8 cellular contexts compared by ENCODE assay signal in the genomic region with DNA sequence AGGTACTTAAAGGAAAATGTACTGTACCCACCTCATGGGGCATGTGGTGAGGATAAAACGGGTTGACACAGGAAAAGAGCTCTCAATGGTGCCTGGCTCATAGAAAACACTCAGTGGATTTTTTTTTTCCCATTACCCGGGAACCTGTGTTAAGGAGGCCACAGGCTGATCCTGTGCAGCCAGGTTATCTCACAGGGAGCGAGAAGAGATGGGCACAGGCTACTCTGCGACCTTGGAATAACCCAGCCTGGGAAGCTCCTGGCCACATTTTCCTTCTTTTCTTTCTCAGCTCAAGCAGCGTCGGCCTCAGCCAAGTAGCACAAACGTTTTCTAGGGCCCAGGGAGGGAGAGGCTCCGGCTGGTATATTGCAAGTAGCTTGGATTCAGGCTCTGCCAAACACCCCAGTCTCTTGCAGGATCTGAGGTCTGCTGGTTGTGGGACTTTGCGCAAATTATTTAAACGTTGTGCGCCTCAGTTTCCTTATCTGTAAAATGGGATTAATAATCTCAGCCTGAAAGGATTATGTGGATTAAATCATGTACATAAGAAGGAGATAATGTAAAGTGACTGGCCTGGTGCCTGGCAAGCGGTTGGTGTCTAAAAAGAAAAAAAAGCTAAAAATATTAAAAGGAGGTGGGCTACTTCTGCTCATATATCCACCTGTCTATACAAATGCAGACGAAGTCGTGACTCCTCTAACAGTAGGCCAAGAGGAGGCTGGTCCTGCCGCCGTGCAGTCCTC. TPM values are rescaled to one million over a fixed set of nuclear protein-coding genes. Genes with fewer than 3 reads are reported as not detected.
DNase-seq lines count a peak whose midpoint lies in the region; ATAC-seq, FAIRE-seq and TF ChIP-seq lines count a peak whose summit lies in the region.

No MANE protein-coding gene starts in this region.

- H4K8ac ChIP-seq in IMR-90 (ENCODE audit: low read depth in 2 of 2, low read length in 2 of 2): peak overlapping the region; percentile 80 to 98

- peak overlapping the region; percentile 89 for H2BK5ac ChIP-seq in IMR-90 (ENCODE audit: low read depth, low read length, poor library complexity, severe bottlenecking)

- peak overlapping the region; percentile 82 for H2BK120ac ChIP-seq in IMR-90 (ENCODE audit: low read depth, low read length)

- peak overlapping the region; percentile 70 for H3K56ac ChIP-seq in IMR-90 (ENCODE audit: extremely low read depth, insufficient read depth, low read length)

- H4K20me1 ChIP-seq in IMR-90 (ENCODE audit: insufficient read depth, low read length) (peaks cover 20% of the 10 kb centered on the region), keratinocyte (ENCODE audit: control insufficient read depth, extremely low read depth, insufficient read depth, low read length) (no peaks in the 10 kb centered on the region)

- BruUV-seq in IMR-90 (replicated peaks; lab: Mats Ljungman, UMichigan): no TSS peak

- H2BK20ac ChIP-seq in IMR-90 (ENCODE audit: low read depth, low read length): peak overlapping the region; percentile 61; the same call in 1 of the 2 replicates

- H3K27me3 ChIP-seq in IMR-90 (ENCODE audit: control insufficient read depth, insufficient read depth, low read length) (no peaks in the 10 kb centered on the region; the same call in 1 of the 2 replicates), keratinocyte (ENCODE audit: control insufficient read depth, extremely low read depth, insufficient read depth, low read length) (no peaks in the 10 kb centered on the region)

- H3K9me1 ChIP-seq in IMR-90 (ENCODE audit: insufficient read depth, low read length) (peaks cover 14% of the 10 kb centered on the region), keratinocyte (ENCODE audit: control insufficient read depth, extremely low read depth, insufficient read depth, low read length) (peaks cover 5% of the 10 kb centered on the region)

- H3K36me3 ChIP-seq in IMR-90 (ENCODE audit: control insufficient read depth, insufficient read depth, low read length): no peaks in the 10 kb centered on the region
- peaks cover 0 to 4% of the 10 kb centered on the region in 2 experiments for H3K36me3 ChIP-seq in keratinocyte (ENCODE audit: control insufficient read depth in 2 of 2, extremely low read depth in 1 of 2, insufficient read depth in 2 of 2, low read length in 2 of 2)

- FAIRE-seq in keratinocyte (lab: Jason Lieb, UNC): no peak

- intact Hi-C loops in IMR-90 (cut with micrococcal nuclease) (loop anchor here (5.0 kb wide), 2 partner anchors 153 to 223 kb away; a partner anchor contains a TSS), head of caudate nucleus (cut with DNase I) (loop anchor here (5.0 kb wide), 1 partner anchor 153 kb away; a partner anchor contains a TSS)

- peak overlapping the region; percentile 81; the same call in 1 of the 2 replicates for H3K14ac ChIP-seq in IMR-90 (replicated peaks; ENCODE audit: low read depth, low read length)

- peak overlapping the region; percentile 89 for H3K4ac ChIP-seq in IMR-90 (ENCODE audit: low read depth, low read length)

- H4K5ac ChIP-seq in IMR-90 (ENCODE audit: low read depth, low read length): peak overlapping the region; percentile 92

- peaks cover 47% of the 10 kb centered on the region for H3K79me2 ChIP-seq in keratinocyte (ENCODE audit: control insufficient read depth, insufficient read depth, low read length)

- DNase-seq in AG10803 (ENCODE audit: low read depth): no peak
- no peak for DNase-seq in IMR-90
- no peak for DNase-seq in keratinocyte (ENCODE audit: low read depth, low spot score)
- DNase-seq in substantia nigra (lab: John Stamatoyannopoulos, UW): peak in 8 of 49 donors; percentile 17 to 38 (median 28)
- DNase-seq in NCI-H1105 (lab: John Stamatoyannopoulos, UW): no peak
- DNase-seq in head of caudate nucleus: no peak
- DNase-seq in NCI-H2107 treated with DMSO at 0.1 percent for 48 hours (lab: John Stamatoyannopoulos, UW; ENCODE audit: unreplicated experiment): no peak

- H3K18ac ChIP-seq in IMR-90 (ENCODE audit: low read depth, low read length): peak overlapping the region; percentile 33

- H3K4me2 ChIP-seq in IMR-90 (ENCODE audit: low read depth, low read length) (peak overlapping the region; percentile 98), keratinocyte (ENCODE audit: control insufficient read depth, extremely low read depth, insufficient read depth, low read depth, low read length) (peak overlapping the region; percentile 85)

- H3K4me3 ChIP-seq in AG10803 (ENCODE audit: low read length) (peak overlapping the region; percentile 78), IMR-90 (ENCODE audit: insufficient read depth, low read depth, low read length) (peak overlapping the region; percentile 75), keratinocyte (ENCODE audit: control insufficient read depth in 2 of 3, extremely low read depth in 1 of 3, insufficient read depth in 2 of 3, low read depth in 1 of 3, low read length in 3 of 3) (peak overlapping the region; percentile 61 to 89 (median 88))

- in situ Hi-C loops in IMR-90 (cut with MboI; ENCODE audit: low sequenced_read_pairs): no loop called here

- H2AK5ac ChIP-seq in IMR-90 (ENCODE audit: low read depth, low read length): peak overlapping the region; percentile 93

- H4K91ac ChIP-seq in IMR-90 (ENCODE audit: insufficient read depth, low read depth, low read length): peak overlapping the region; percentile 84

- dilution Hi-C loops in IMR-90 (cut with HindIII; ENCODE audit: low sequenced_read_pairs, unreplicated experiment) (no loop called here), keratinocyte (cut with MboI; ENCODE audit: extremely low pct_ligation_motif_present, low sequenced_read_pairs) (no loop called here)

- H2BK15ac ChIP-seq in IMR-90 (ENCODE audit: low read depth, low read length): peak overlapping the region; percentile 67; the same call in 1 of the 3 replicates

- no peak; the same call in 1 of the 2 replicates for ATAC-seq in IMR-90 (ENCODE audit: low read depth)

- peak overlapping the region; percentile 82 for H3K23ac ChIP-seq in IMR-90 (ENCODE audit: low read depth, low read length)

- peaks cover 33% of the 10 kb centered on the region for H3K4me1 ChIP-seq in IMR-90 (ENCODE audit: control insufficient read depth, insufficient read depth, low read length)
- H3K4me1 ChIP-seq in keratinocyte (ENCODE audit: control insufficient read depth, extremely low read depth, insufficient read depth, low read length): peaks cover 49% of the 10 kb centered on the region

- TF ChIP-seq CTCF in AG10803 (conservative IDR thresholded peaks at IDR 0.05; ENCODE audit: low read length) (no peak), IMR-90 (conservative IDR thresholded peaks at IDR 0.05; ENCODE audit: low read depth, low read length) (no peak), keratinocyte (optimal IDR thresholded peaks at IDR 0.05 in 1 of 3, IDR thresholded peaks at IDR 0.05 in 1 of 3, conservative IDR thresholded peaks at IDR 0.05 in 1 of 3; ENCODE audit: extremely low read depth in 1 of 3, insufficient read depth in 2 of 3, low read length in 3 of 3) (no peak)

- peak overlapping the region; percentile 93 for H2AFZ ChIP-seq in IMR-90 (replicated peaks; ENCODE audit: low read length, poor library complexity)
- H2AFZ ChIP-seq in keratinocyte (ENCODE audit: control insufficient read depth, low read length): peak overlapping the region; percentile 33

- WGBS in IMR-90 (ENCODE audit: extremely low coverage in 2 of 2, insufficient read length in 1 of 2), 2 experiments: 65% methylated on average over 4 of the region's 16 CpGs; no CpG with 5 or more reads in 1 of the 2 experiments

- H3K79me1 ChIP-seq in IMR-90 (ENCODE audit: low read depth in 1 of 2, low read length in 2 of 2): peaks cover 17 to 46% of the 10 kb centered on the region in 2 experiments

- H2AK9ac ChIP-seq in IMR-90 (replicated peaks; ENCODE audit: low read depth, low read length, poor library complexity): peak overlapping the region; percentile 94

- peak overlapping the region; percentile 93 for H3K27ac ChIP-seq in IMR-90 (ENCODE audit: insufficient read depth, low read length)
- H3K27ac ChIP-seq in angular gyrus (ENCODE audit: low read depth, low read length): peak overlapping the region; percentile 80
- peak overlapping the region; percentile 92 for H3K27ac ChIP-seq in keratinocyte (ENCODE audit: control insufficient read depth, insufficient read depth, low read length)
- peak overlapping the region; percentile 82 for H3K27ac ChIP-seq in substantia nigra (ENCODE audit: low read depth, low read length, poor library complexity, severe bottlenecking)

- H3K9ac ChIP-seq in IMR-90 (ENCODE audit: low read depth, low read length) (peak overlapping the region; percentile 89), keratinocyte (ENCODE audit: control insufficient read depth, extremely low read depth, insufficient read depth, low read length) (peak overlapping the region; percentile 88)

- H3K9me3 ChIP-seq in IMR-90 (ENCODE audit: control insufficient read depth, insufficient read depth, low read length) (no peaks in the 10 kb centered on the region), keratinocyte (ENCODE audit: control insufficient read depth, low read depth, low read length) (no peaks in the 10 kb centered on the region)

- no peak for TF ChIP-seq POLR2A in IMR-90 (IDR thresholded peaks at IDR 0.05; ENCODE audit: low read depth, low read length)

- POLR2A ChIA-PET in IMR-90 (lab: Charles Lee; ENCODE audit: unreplicated experiment): no interaction called here

- TF ChIP-seq RAD21 in IMR-90 (IDR thresholded peaks at IDR 0.05; ENCODE audit: low read length): no peak

- CTCF ChIA-PET in IMR-90 (lab: Yijun Ruan, JAX): interaction anchor here (1.4 kb wide), 1 partner anchor 15 kb away, joined by 4 read pairs; no protein-coding TSS in a partner anchor

RNA-seq across cellular contexts. Expression of a gene that starts 2.1 kb away (rescaled TPM):
- total RNA-seq in IMR-90 (2012; rRNA removed): 30.8 and 34.8 TPM in 2 replicates
- polyA plus RNA-seq in IMR-90 (2012; rRNA removed) (54.3 and 59.5 TPM in 2 replicates), keratinocyte (22.8 to 36.5 TPM (median 34.7 TPM) in 3 replicates)
- polyA plus RNA-seq in IMR-90 (2012; cell fraction: cytosol; rRNA removed): 63.9 and 93.8 TPM in 2 replicates
- 31.1 and 62.0 TPM in 2 replicates for polyA plus RNA-seq in IMR-90 (2012; cell fraction: nucleus; rRNA removed; ENCODE audit: low replicate concordance)
- 52.4 TPM for polyA plus RNA-seq in keratinocyte (2011; ENCODE audit: low read depth)
- polyA plus RNA-seq in keratinocyte (2011; cell fraction: cytosol; rRNA removed): 18.2 and 36.2 TPM in 2 replicates
- polyA plus RNA-seq in keratinocyte (2011; cell fraction: nucleus; rRNA removed): 54.7 and 61.8 TPM in 2 replicates
- polyA plus RNA-seq in keratinocyte (2012; ENCODE audit: low replicate concordance): 44.8 and 74.3 TPM in 2 replicates
- polyA minus RNA-seq in keratinocyte: 41.0 to 160 TPM (median 48.8 TPM) in 3 replicates
- 88.1 TPM for polyA minus RNA-seq in keratinocyte (2011; cell fraction: cytosol; rRNA and poly(A)+ RNA removed)
- polyA minus RNA-seq in keratinocyte (2011; cell fraction: nucleus; rRNA and poly(A)+ RNA removed): 67.9 and 69.1 TPM in 2 replicates

RNA-seq across cellular contexts. Expression of a gene that starts 13.8 kb away (rescaled TPM):
- total RNA-seq in IMR-90 (2012; rRNA removed): 9.7 and 11.7 TPM in 2 replicates
- 10.5 and 12.5 TPM in 2 replicates for polyA plus RNA-seq in IMR-90 (2012; rRNA removed)
- 7.8 and 7.9 TPM in 2 replicates for polyA plus RNA-seq in IMR-90 (2012; cell fraction: cytosol; rRNA removed)
- polyA plus RNA-seq in IMR-90 (2012; cell fraction: nucleus; rRNA removed; ENCODE audit: low replicate concordance): 61.9 and 147 TPM in 2 replicates
- polyA plus RNA-seq in keratinocyte: 0.24 to 0.34 TPM (median 0.28 TPM) in 3 replicates
- polyA plus RNA-seq in keratinocyte (2011; ENCODE audit: low read depth): not detected
- polyA plus RNA-seq in keratinocyte (2011; cell fraction: cytosol; rRNA removed): 0.10 and 0.14 TPM in 2 replicates
- polyA plus RNA-seq in keratinocyte (2011; cell fraction: nucleus; rRNA removed): 0.11 and 0.56 TPM in 2 replicates
- 0.16 and 0.82 TPM in 2 replicates for polyA plus RNA-seq in keratinocyte (2012; ENCODE audit: low replicate concordance)
- 0.83 to 3.2 TPM in 2 of 3 replicates, not detected in the other for polyA minus RNA-seq in keratinocyte
- not detected for polyA minus RNA-seq in keratinocyte (2011; cell fraction: cytosol; rRNA and poly(A)+ RNA removed)
- not detected in 2 replicates for polyA minus RNA-seq in keratinocyte (2011; cell fraction: nucleus; rRNA and poly(A)+ RNA removed)

RNA-seq across cellular contexts. Expression of a gene that starts 32.6 kb away (rescaled TPM):
- 3.4 and 6.1 TPM in 2 replicates for total RNA-seq in IMR-90 (2012; rRNA removed)
- polyA plus RNA-seq in IMR-90 (2012; rRNA removed): 52.5 and 55.5 TPM in 2 replicates
- polyA plus RNA-seq in IMR-90 (2012; cell fraction: cytosol; rRNA removed): 22.5 and 26.8 TPM in 2 replicates
- polyA plus RNA-seq in IMR-90 (2012; cell fraction: nucleus; rRNA removed; ENCODE audit: low replicate concordance): 104 and 294 TPM in 2 replicates
- polyA plus RNA-seq in keratinocyte: 6.6 to 13.4 TPM (median 9.7 TPM) in 3 replicates
- polyA plus RNA-seq in keratinocyte (2011; ENCODE audit: low read depth): 7.3 TPM
- polyA plus RNA-seq in keratinocyte (2011; cell fraction: cytosol; rRNA removed): 6.5 and 7.6 TPM in 2 replicates
- polyA plus RNA-seq in keratinocyte (2011; cell fraction: nucleus; rRNA removed): 38.8 and 46.7 TPM in 2 replicates
- 9.0 and 9.7 TPM in 2 replicates for polyA plus RNA-seq in keratinocyte (2012; ENCODE audit: low replicate concordance)
- polyA minus RNA-seq in keratinocyte: 16.9 to 46.0 TPM (median 20.4 TPM) in 3 replicates
- 10.2 TPM for polyA minus RNA-seq in keratinocyte (2011; cell fraction: cytosol; rRNA and poly(A)+ RNA removed)
- 17.4 and 20.3 TPM in 2 replicates for polyA minus RNA-seq in keratinocyte (2011; cell fraction: nucleus; rRNA and poly(A)+ RNA removed)
